In genomic region chr7:43460733-43461348, GRCh38 we compare ENCODE assay signal across 1 cellular context.
TF ChIP-seq lines count a peak whose summit lies in the region.

No MANE protein-coding gene starts in this region.

TF ChIP-seq in HepG2, 621 proteins besides CTCF, POLR2A, EP300 and RAD21 (continued from another document and continues in another):
- no peak for TF ChIP-seq SATB2 (CRISPR knock-in tag; IDR thresholded peaks at IDR 0.05)
- TF ChIP-seq ZNF225 (CRISPR knock-in tag; IDR thresholded peaks at IDR 0.05), result no peak
- TF ChIP-seq, protein P1, sequence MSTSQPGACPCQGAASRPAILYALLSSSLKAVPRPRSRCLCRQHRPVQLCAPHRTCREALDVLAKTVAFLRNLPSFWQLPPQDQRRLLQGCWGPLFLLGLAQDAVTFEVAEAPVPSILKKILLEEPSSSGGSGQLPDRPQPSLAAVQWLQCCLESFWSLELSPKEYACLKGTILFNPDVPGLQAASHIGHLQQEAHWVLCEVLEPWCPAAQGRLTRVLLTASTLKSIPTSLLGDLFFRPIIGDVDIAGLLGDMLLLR (CRISPR knock-in tag; IDR thresholded peaks at IDR 0.05), result no peak
- TF ChIP-seq ZNF839 (CRISPR knock-in tag; IDR thresholded peaks at IDR 0.05; ENCODE audit: borderline replicate concordance), result no peak
- TF ChIP-seq BRD4 (CRISPR knock-in tag; IDR thresholded peaks at IDR 0.05), result no peak
- TF ChIP-seq POGZ (CRISPR knock-in tag; IDR thresholded peaks at IDR 0.05), result no peak
- no peak for TF ChIP-seq MYNN (CRISPR knock-in tag; IDR thresholded peaks at IDR 0.05; ENCODE audit: low read depth)
- no peak for TF ChIP-seq ZNF121 (CRISPR knock-in tag; IDR thresholded peaks at IDR 0.05)
- TF ChIP-seq FOXO1 (CRISPR knock-in tag; IDR thresholded peaks at IDR 0.05), result peak; percentile 62; the same call in 1 of the 2 replicates
- no peak for TF ChIP-seq CBX2 (IDR thresholded peaks at IDR 0.05; ENCODE audit: low read depth, low read length)
- TF ChIP-seq CBX2 (CRISPR knock-in tag; IDR thresholded peaks at IDR 0.05; ENCODE audit: low read depth), result no peak
- TF ChIP-seq CENPX (CRISPR knock-in tag; IDR thresholded peaks at IDR 0.05), result no peak
- TF ChIP-seq ZNF33B (CRISPR knock-in tag; IDR thresholded peaks at IDR 0.05), result no peak
- no peak for TF ChIP-seq ZNF20 (CRISPR knock-in tag; IDR thresholded peaks at IDR 0.05)
- TF ChIP-seq ZNF230 (CRISPR knock-in tag; IDR thresholded peaks at IDR 0.05), result no peak
- no peak for TF ChIP-seq KAT2B (IDR thresholded peaks at IDR 0.05; ENCODE audit: borderline replicate concordance, low read depth, low read length)
- TF ChIP-seq ZHX1 (CRISPR knock-in tag; IDR thresholded peaks at IDR 0.05; ENCODE audit: low read depth), result no peak
- TF ChIP-seq SNAPC2 (CRISPR knock-in tag; IDR thresholded peaks at IDR 0.05), result 0 out of 2 replicates have a peak, but pooled peaks have one; percentile 29
- peak; percentile 92 for TF ChIP-seq NR2F2 (IDR thresholded peaks at IDR 0.05; ENCODE audit: borderline replicate concordance, low read depth)
- TF ChIP-seq SPEN (CRISPR knock-in tag; IDR thresholded peaks at IDR 0.05; ENCODE audit: low read depth), result no peak
- no peak for TF ChIP-seq NR3C1 (CRISPR knock-in tag; IDR thresholded peaks at IDR 0.05)
- TF ChIP-seq BRF2 (CRISPR knock-in tag; IDR thresholded peaks at IDR 0.05), result no peak
- TF ChIP-seq ZNF619 (CRISPR knock-in tag; IDR thresholded peaks at IDR 0.05), result no peak
- TF ChIP-seq ISX (CRISPR knock-in tag; conservative IDR thresholded peaks at IDR 0.05), result no peak
- no peak for TF ChIP-seq NFATC3 (CRISPR knock-in tag; IDR thresholded peaks at IDR 0.05)
- TF ChIP-seq ZNF34 (CRISPR knock-in tag; IDR thresholded peaks at IDR 0.05; ENCODE audit: borderline replicate concordance), result no peak
- no peak for TF ChIP-seq ZSCAN12 (CRISPR knock-in tag; IDR thresholded peaks at IDR 0.05)
- no peak for TF ChIP-seq ZUFSP (CRISPR knock-in tag; IDR thresholded peaks at IDR 0.05; ENCODE audit: borderline replicate concordance)
- TF ChIP-seq SRSF9 (IDR thresholded peaks at IDR 0.05; ENCODE audit: borderline replicate concordance, insufficient read depth, low read depth, low read length, poor library complexity, severe bottlenecking), result no peak
- TF ChIP-seq ZIK1 (CRISPR knock-in tag; IDR thresholded peaks at IDR 0.05; ENCODE audit: borderline replicate concordance, low read depth), result no peak
- no peak for TF ChIP-seq TEAD2 (CRISPR knock-in tag; IDR thresholded peaks at IDR 0.05)
- no peak for TF ChIP-seq PCBP2 (optimal IDR thresholded peaks at IDR 0.05; ENCODE audit: low read depth, low read length, poor library complexity, severe bottlenecking)
- TF ChIP-seq, protein P2, sequence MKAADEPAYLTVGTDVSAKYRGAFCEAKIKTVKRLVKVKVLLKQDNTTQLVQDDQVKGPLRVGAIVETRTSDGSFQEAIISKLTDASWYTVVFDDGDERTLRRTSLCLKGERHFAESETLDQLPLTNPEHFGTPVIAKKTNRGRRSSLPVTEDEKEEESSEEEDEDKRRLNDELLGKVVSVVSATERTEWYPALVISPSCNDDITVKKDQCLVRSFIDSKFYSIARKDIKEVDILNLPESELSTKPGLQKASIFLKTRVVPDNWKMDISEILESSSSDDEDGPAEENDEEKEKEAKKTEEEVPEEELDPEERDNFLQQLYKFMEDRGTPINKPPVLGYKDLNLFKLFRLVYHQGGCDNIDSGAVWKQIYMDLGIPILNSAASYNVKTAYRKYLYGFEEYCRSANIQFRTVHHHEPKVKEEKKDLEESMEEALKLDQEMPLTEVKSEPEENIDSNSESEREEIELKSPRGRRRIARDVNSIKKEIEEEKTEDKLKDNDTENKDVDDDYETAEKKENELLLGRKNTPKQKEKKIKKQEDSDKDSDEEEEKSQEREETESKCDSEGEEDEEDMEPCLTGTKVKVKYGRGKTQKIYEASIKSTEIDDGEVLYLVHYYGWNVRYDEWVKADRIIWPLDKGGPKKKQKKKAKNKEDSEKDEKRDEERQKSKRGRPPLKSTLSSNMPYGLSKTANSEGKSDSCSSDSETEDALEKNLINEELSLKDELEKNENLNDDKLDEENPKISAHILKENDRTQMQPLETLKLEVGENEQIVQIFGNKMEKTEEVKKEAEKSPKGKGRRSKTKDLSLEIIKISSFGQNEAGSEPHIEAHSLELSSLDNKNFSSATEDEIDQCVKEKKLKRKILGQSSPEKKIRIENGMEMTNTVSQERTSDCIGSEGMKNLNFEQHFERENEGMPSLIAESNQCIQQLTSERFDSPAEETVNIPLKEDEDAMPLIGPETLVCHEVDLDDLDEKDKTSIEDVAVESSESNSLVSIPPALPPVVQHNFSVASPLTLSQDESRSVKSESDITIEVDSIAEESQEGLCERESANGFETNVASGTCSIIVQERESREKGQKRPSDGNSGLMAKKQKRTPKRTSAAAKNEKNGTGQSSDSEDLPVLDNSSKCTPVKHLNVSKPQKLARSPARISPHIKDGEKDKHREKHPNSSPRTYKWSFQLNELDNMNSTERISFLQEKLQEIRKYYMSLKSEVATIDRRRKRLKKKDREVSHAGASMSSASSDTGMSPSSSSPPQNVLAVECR (CRISPR knock-in tag; IDR thresholded peaks at IDR 0.05; ENCODE audit: borderline replicate concordance), result peak; percentile 23; the same call in 1 of the 2 replicates
- no peak for TF ChIP-seq ZBTB44 (CRISPR knock-in tag; IDR thresholded peaks at IDR 0.05)
- TF ChIP-seq ZNF609 (CRISPR knock-in tag; IDR thresholded peaks at IDR 0.05; ENCODE audit: borderline replicate concordance), result peak; percentile 77; the same call in 1 of the 2 replicates
- no peak for TF ChIP-seq KLF13 (CRISPR knock-in tag; IDR thresholded peaks at IDR 0.05)
- no peak for TF ChIP-seq NFRKB (IDR thresholded peaks at IDR 0.05)
- TF ChIP-seq GATA4 (IDR thresholded peaks at IDR 0.05; ENCODE audit: borderline replicate concordance, low read depth), result no peak
- TF ChIP-seq ZFP41 (CRISPR knock-in tag; IDR thresholded peaks at IDR 0.05; ENCODE audit: borderline replicate concordance), result no peak
- no peak for TF ChIP-seq ZNF550 (CRISPR knock-in tag; IDR thresholded peaks at IDR 0.05; ENCODE audit: borderline replicate concordance)
- TF ChIP-seq CBX5 (CRISPR knock-in tag; IDR thresholded peaks at IDR 0.05; ENCODE audit: borderline replicate concordance), result no peak
- no peak for TF ChIP-seq ZNF660 (CRISPR knock-in tag; IDR thresholded peaks at IDR 0.05; ENCODE audit: borderline replicate concordance, low read depth)
- no peak for TF ChIP-seq U2AF1 (optimal IDR thresholded peaks at IDR 0.05; ENCODE audit: low read depth, low read length)
- no peak for TF ChIP-seq ZNF629 (CRISPR knock-in tag; conservative IDR thresholded peaks at IDR 0.05)
- no peak for TF ChIP-seq ZNF317 (CRISPR knock-in tag; IDR thresholded peaks at IDR 0.05)
- no peak for TF ChIP-seq HCFC1 (IDR thresholded peaks at IDR 0.05; ENCODE audit: low read depth, low read length)
